13 cellular contexts compared by ENCODE assay signal in the genomic region with DNA sequence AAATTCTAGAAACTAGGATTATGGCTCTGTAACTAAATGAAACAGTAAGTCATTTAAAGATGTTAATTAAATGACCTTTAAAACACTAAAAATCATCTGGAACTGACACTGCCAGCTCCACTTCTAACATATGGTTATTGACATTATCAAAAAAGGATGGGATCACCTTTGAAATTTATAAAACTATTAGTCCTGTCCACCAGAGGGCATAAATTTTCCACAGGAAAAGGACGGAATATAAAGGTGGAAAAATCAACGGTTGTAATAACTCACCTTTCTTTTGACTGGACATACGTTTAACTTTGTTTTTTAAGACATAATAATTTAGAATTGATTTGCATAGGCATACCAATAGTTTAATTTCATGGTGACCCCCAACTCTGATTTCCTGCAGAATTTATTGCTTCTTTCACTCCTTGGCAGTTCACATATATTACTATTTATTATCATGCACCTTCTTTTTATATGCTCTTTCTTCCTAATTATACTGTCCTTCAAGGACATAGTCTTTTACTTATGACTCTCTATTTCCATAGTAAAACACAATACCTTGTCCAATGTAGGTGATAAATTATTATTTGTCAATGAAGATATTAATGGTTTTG.
DNase-seq lines count a peak whose midpoint lies in the region; ATAC-seq, FAIRE-seq and TF ChIP-seq lines count a peak whose summit lies in the region.
"Had no signal": no experiment of that assay in that cellular context is flagged by ENCODE, and none has a peak within 500 bp of the region (broad histone marks: within the 10 kb centered on the region; RNA-seq: fewer than 3 reads in every experiment).

No MANE protein-coding gene starts in this region.

- no peaks in the 10 kb centered on the region for H3K9me3 ChIP-seq in breast epithelium
- H3K9me3 ChIP-seq: ovary had no signal

- H3K4me3 ChIP-seq in breast epithelium = no peak overlapping the region
- H3K4me3 ChIP-seq: ovary had no signal

- ATAC-seq in GM18519 (IDR thresholded peaks at IDR 0.05; ENCODE audit: low FRiP score, unreplicated experiment) (no peak), esophagus mucosa (no peak)
- ATAC-seq: activated naive CD4-positive, alpha-beta T cell treated with anti-CD3 and anti-CD28 coated beads, Interleukin-2, amount 50 U/mL, for 72 hours; stimulated activated effector memory CD8-positive, alpha-beta T cell treated with anti-CD3 and anti-CD28 coated beads, Interleukin-12 subunit alpha, Interleukin-12 subunit beta, amount 100 ng/mL, for 72 hours had no signal

- H3K27ac ChIP-seq in breast epithelium = no peak overlapping the region
- H3K27ac ChIP-seq: ovary had no signal

- H3K27me3 ChIP-seq in breast epithelium = no peaks in the 10 kb centered on the region
- H3K27me3 ChIP-seq: ovary had no signal

- POLR2A ChIA-PET in MCF 10A (lab: Yijun Ruan, JAX) = no interaction called here

- H3K27ac Mint-ChIP-seq in MCF 10A (ENCODE audit: low read depth, unreplicated experiment) = no peak overlapping the region
- H3K27ac Mint-ChIP-seq: activated naive CD4-positive, alpha-beta T cell treated with anti-CD3 and anti-CD28 coated beads, Interleukin-2, amount 50 U/mL, for 72 hours; stimulated activated effector memory CD8-positive, alpha-beta T cell treated with anti-CD3 and anti-CD28 coated beads, Interleukin-12 subunit alpha, Interleukin-12 subunit beta, amount 100 ng/mL, for 72 hours had no signal

- H3K4me1 Mint-ChIP-seq in MCF 10A (ENCODE audit: insufficient read depth, unreplicated experiment) = no peaks in the 10 kb centered on the region
- H3K4me1 Mint-ChIP-seq: stimulated activated effector memory CD8-positive, alpha-beta T cell treated with anti-CD3 and anti-CD28 coated beads, Interleukin-12 subunit alpha, Interleukin-12 subunit beta, amount 100 ng/mL, for 72 hours had no signal

- no peak for FAIRE-seq in urothelium cell line (lab: Jason Lieb, UNC)

- no peaks in the 10 kb centered on the region for H3K4me1 ChIP-seq in breast epithelium

- peaks cover 57% of the 10 kb centered on the region for H3K27me3 Mint-ChIP-seq in MCF 10A (ENCODE audit: insufficient read depth, unreplicated experiment)

- no TSS peak for BruUV-seq in MCF 10A (replicated peaks; lab: Mats Ljungman, UMichigan)

- H3K36me3 ChIP-seq in breast epithelium = no peaks in the 10 kb centered on the region
- H3K36me3 ChIP-seq: ovary had no signal

- CTCF ChIA-PET in MCF 10A (lab: Yijun Ruan, JAX) = interaction anchor here (0.7 to 1.5 kb wide), 5 partner anchors 43 to 271 kb away, joined by 3 to 8 read pairs (median 4); no protein-coding TSS in a partner anchor

- DNase-seq in MCF 10A (ENCODE audit: unreplicated experiment) = peak; percentile 28
- no peak for DNase-seq in breast epithelium (ENCODE audit: low spot score in 2 of 2)
- peak; percentile 43 for DNase-seq in SK-MEL-5 (ENCODE audit: low read depth, low spot score)
- peak; percentile 1 for DNase-seq in glomerular visceral epithelial cell (ENCODE audit: extremely low spot score)
- peak; percentile 2 for DNase-seq in urothelium cell line (ENCODE audit: low spot score)
- DNase-seq in hippocampal formation (lab: John Stamatoyannopoulos, UW) = no peak
- DNase-seq: NCI-H187, ovary, T1000 had no signal

- no peaks in the 10 kb centered on the region for H3K9me3 Mint-ChIP-seq in MCF 10A (ENCODE audit: unreplicated experiment)

- no peak for TF ChIP-seq POLR2A in breast epithelium (IDR thresholded peaks at IDR 0.05)

- no peaks in the 10 kb centered on the region for H3K36me3 Mint-ChIP-seq in MCF 10A (ENCODE audit: insufficient read depth, unreplicated experiment)
- H3K36me3 Mint-ChIP-seq: activated naive CD4-positive, alpha-beta T cell treated with anti-CD3 and anti-CD28 coated beads, Interleukin-2, amount 50 U/mL, for 72 hours; stimulated activated effector memory CD8-positive, alpha-beta T cell treated with anti-CD3 and anti-CD28 coated beads, Interleukin-12 subunit alpha, Interleukin-12 subunit beta, amount 100 ng/mL, for 72 hours had no signal

- H3K4me3 Mint-ChIP-seq in MCF 10A (ENCODE audit: unreplicated experiment) = no peak overlapping the region
- H3K4me3 Mint-ChIP-seq: stimulated activated effector memory CD8-positive, alpha-beta T cell treated with anti-CD3 and anti-CD28 coated beads, Interleukin-12 subunit alpha, Interleukin-12 subunit beta, amount 100 ng/mL, for 72 hours had no signal

- intact Hi-C loops in MCF 10A (cut with micrococcal nuclease) = loop anchor here (1.0 kb wide), 2 partner anchors 56 to 272 kb away; no protein-coding TSS in a partner anchor
- intact Hi-C loops in breast epithelium (cut with DNase I; ENCODE audit: low total_unique reads) = no loop called here

- in situ Hi-C loops in SK-MEL-5 (cut with HindIII; ENCODE audit: low pct_unique_long_range_greater_than_20kb, low sequenced_read_pairs) = no loop called here

- TF ChIP-seq CTCF in MCF 10A (IDR thresholded peaks at IDR 0.05; ENCODE audit: unreplicated experiment) (peak; percentile 25), breast epithelium (IDR thresholded peaks at IDR 0.05) (no peak)

Comparison
In these comparisons a context has a peak if more than half of its experiments do, and no peak if none do; other contexts are left out.
1. DNase-seq: peak in MCF 10A (single experiment), SK-MEL-5 (single experiment), glomerular visceral epithelial cell (single experiment) and urothelium cell line (single experiment); none in breast epithelium (0 of 2) and hippocampal formation (0 of 2).